ENCODE assay signal across 10 cellular contexts in the genomic region with DNA sequence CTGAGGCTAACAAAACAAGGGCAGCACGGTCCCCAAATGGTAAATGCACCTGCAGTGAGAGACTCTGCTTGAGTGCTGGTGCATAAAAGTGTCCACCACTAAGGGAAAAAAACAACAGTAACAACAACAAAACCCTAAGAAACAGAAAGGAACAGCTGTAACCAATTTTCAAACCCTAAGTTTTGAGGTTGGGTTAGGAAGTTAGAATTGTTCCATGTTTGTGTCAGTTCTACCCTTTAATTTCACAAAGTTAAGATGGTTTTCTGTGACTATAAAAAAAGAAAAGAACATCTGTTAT.
DNase-seq lines count a peak whose midpoint lies in the region; ATAC-seq and TF ChIP-seq lines count a peak whose summit lies in the region.
"Had no signal": no experiment of that assay in that cellular context is flagged by ENCODE, and none has a peak within 500 bp of the region (broad histone marks: within the 10 kb centered on the region; RNA-seq: fewer than 3 reads in every experiment).

No MANE protein-coding gene starts in this region.

- no peak overlapping the region for H2BK15ac ChIP-seq in neuronal stem cell (ENCODE audit: low read length)

- no peak overlapping the region for H2AK5ac ChIP-seq in neuronal stem cell (ENCODE audit: low read depth, low read length)

- no peak overlapping the region for H4K91ac ChIP-seq in neuronal stem cell (ENCODE audit: low read depth, low read length, poor library complexity)

- no peak overlapping the region for H3K4ac ChIP-seq in neuronal stem cell (ENCODE audit: low read length)

- H3K14ac ChIP-seq in neuronal stem cell (ENCODE audit: low read length): no peak overlapping the region

- no peak overlapping the region for H3K23ac ChIP-seq in neuronal stem cell (ENCODE audit: low read depth, low read length, poor library complexity)

- WGBS in neuronal stem cell (ENCODE audit: extremely low coverage in 2 of 2, insufficient read length in 2 of 2, insufficient replicate concordance in 1 of 2), 2 donors: no CpG with 5 or more reads among the region's 1 CpG

- no peaks in the 10 kb centered on the region for H3K79me1 ChIP-seq in neuronal stem cell (ENCODE audit: low read depth, low read length)

- H3K18ac ChIP-seq in neuronal stem cell (ENCODE audit: low read length): no peak overlapping the region

- H2BK12ac ChIP-seq in neuronal stem cell (ENCODE audit: low read length): no peak overlapping the region

- no peak overlapping the region for H4K8ac ChIP-seq in neuronal stem cell (ENCODE audit: low read depth, low read length)

- H3K27ac ChIP-seq in neuronal stem cell (replicated peaks; ENCODE audit: low read length) (no peak overlapping the region), upper lobe of right lung (no peak overlapping the region)

- H3K9me3 ChIP-seq in neuronal stem cell (replicated peaks in 1 of 2; ENCODE audit: control insufficient read depth in 2 of 2, insufficient read depth in 1 of 2, low read depth in 1 of 2, low read length in 2 of 2): no peaks in the 10 kb centered on the region
- H3K9me3 ChIP-seq in upper lobe of right lung: no peaks in the 10 kb centered on the region

- H3K27me3 ChIP-seq in neuronal stem cell (ENCODE audit: control insufficient read depth in 3 of 3, insufficient read depth in 3 of 3, low read depth in 1 of 3, low read length in 3 of 3) (no peaks in the 10 kb centered on the region), upper lobe of right lung (no peaks in the 10 kb centered on the region)

- intact Hi-C loops in upper lobe of right lung (cut with DNase I): no loop called here

- DNase-seq in neuronal stem cell (ENCODE audit: low spot score) (no peak), ACHN (no peak), mucosa of gallbladder (ENCODE audit: low spot score) (no peak), upper lobe of right lung (no peak), NCI-H446 (lab: John Stamatoyannopoulos, UW) (no peak)
- DNase-seq: cortex of kidney, NCI-H524 treated with DMSO at 0.1 percent for 48 hours had no signal

- H3K4me1 ChIP-seq in neuronal stem cell (ENCODE audit: control insufficient read depth in 2 of 2, insufficient read depth in 1 of 2, low read depth in 1 of 2, low read length in 2 of 2): peaks cover 0 to 8% of the 10 kb centered on the region in 2 donors
- H3K4me1 ChIP-seq in upper lobe of right lung: peaks cover 5% of the 10 kb centered on the region

- TF ChIP-seq CTCF in upper lobe of right lung (IDR thresholded peaks at IDR 0.05): no peak

- no peak overlapping the region for H3K9ac ChIP-seq in neuronal stem cell (ENCODE audit: low read depth, low read length, poor library complexity)

- in situ Hi-C loops in ACHN (cut with HindIII; ENCODE audit: low pct_ligation_motif_present, low pct_unique_long_range_greater_than_20kb, low sequenced_read_pairs): no loop called here

- peak; percentile 74 for ATAC-seq in GM19043 (IDR thresholded peaks at IDR 0.05; ENCODE audit: low read depth, unreplicated experiment)
- peak; percentile 74 for ATAC-seq in HG02759 (IDR thresholded peaks at IDR 0.05; ENCODE audit: unreplicated experiment)
- ATAC-seq in HG03571 (IDR thresholded peaks at IDR 0.05; ENCODE audit: unreplicated experiment): peak; percentile 69
- no peak for ATAC-seq in upper lobe of right lung

- H3K4me2 ChIP-seq in neuronal stem cell (ENCODE audit: insufficient read depth, low read length, poor library complexity, severe bottlenecking): no peak overlapping the region

- H3K36me3 ChIP-seq in neuronal stem cell (replicated peaks in 1 of 2; ENCODE audit: control insufficient read depth in 2 of 2, insufficient read depth in 2 of 2, low read length in 2 of 2) (no peaks in the 10 kb centered on the region), upper lobe of right lung (no peaks in the 10 kb centered on the region)

- H3K4me3 ChIP-seq in neuronal stem cell (ENCODE audit: low read length in 2 of 2) (no peak overlapping the region), upper lobe of right lung (no peak overlapping the region)

- H2BK5ac ChIP-seq in neuronal stem cell (ENCODE audit: low read length): no peak overlapping the region

- peak overlapping the region; percentile 78 for H2AFZ ChIP-seq in neuronal stem cell (ENCODE audit: low read length)

- H2BK120ac ChIP-seq in neuronal stem cell (ENCODE audit: low read depth, low read length): no peak overlapping the region
